In the genomic region with DNA sequence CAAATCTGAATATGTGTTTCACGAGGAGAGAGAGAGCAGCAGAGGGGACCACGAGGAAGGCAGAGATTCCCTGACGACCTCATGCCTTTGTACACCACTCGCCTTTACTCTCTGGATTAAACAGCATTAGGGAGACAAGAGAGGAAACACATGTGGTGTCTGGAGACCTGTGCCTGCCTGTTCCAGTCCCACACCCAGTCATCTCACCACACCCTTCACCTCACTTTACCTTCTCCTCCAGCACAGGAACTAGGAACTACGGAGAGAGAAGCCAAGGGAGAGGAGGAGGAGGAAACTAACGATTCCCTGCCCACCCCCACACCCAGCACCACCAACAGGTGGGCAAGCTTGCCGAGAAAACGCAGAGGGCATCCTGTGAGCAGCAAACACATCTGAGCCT, we compare ENCODE assay signal across 5 cellular contexts. TPM values are rescaled to one million over a fixed set of nuclear protein-coding genes. Genes with fewer than 3 reads are reported as not detected.
"Had no signal": no experiment of that assay in that cellular context is flagged by ENCODE, and none has a peak within 500 bp of the region (broad histone marks: within the 10 kb centered on the region; RNA-seq: fewer than 3 reads in every experiment).

No MANE protein-coding gene starts in this region.

RNA-seq across cellular contexts. Expression of a gene that starts 1.0 kb away (rescaled TPM):
- total RNA-seq: GM23248, HFFc6 had no signal
- polyA plus RNA-seq: GM23248, IgD-negative memory B cell had no signal

RNA-seq across cellular contexts. Expression of a gene that starts 25.8 kb away (rescaled TPM):
- total RNA-seq: HFFc6, HT1080 had no signal
- polyA plus RNA-seq: IgD-negative memory B cell had no signal

RNA-seq across cellular contexts. Expression of a gene that starts 55.8 kb away (rescaled TPM):
- total RNA-seq: GM23248, H4 had no signal
